In the genomic region with DNA sequence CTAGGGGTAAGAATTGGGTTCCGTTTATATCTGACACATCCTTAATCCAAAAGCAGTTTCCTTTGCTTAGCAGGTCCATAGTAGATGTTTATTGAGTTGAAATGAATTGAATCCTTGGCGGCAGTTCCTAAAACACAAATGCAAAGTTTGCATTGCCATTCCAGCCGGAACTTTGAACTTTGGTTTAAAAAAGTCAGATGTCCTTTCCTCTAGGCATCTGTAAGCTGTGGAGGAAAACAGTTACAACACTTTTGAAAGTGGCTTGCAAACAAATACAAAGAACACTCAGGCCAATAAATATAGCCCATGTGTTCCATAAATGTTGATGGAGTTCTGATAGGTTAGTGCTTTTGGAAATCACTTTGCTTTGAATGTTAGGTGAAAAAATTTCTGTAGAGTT, we compare ENCODE assay signal across 1 cellular context.
TF ChIP-seq lines count a peak whose summit lies in the region.

No MANE protein-coding gene starts in this region.

TF ChIP-seq in WTC11, 78 proteins besides CTCF, POLR2A, EP300 and RAD21 (continued from another document):
- TF ChIP-seq, protein P1, sequence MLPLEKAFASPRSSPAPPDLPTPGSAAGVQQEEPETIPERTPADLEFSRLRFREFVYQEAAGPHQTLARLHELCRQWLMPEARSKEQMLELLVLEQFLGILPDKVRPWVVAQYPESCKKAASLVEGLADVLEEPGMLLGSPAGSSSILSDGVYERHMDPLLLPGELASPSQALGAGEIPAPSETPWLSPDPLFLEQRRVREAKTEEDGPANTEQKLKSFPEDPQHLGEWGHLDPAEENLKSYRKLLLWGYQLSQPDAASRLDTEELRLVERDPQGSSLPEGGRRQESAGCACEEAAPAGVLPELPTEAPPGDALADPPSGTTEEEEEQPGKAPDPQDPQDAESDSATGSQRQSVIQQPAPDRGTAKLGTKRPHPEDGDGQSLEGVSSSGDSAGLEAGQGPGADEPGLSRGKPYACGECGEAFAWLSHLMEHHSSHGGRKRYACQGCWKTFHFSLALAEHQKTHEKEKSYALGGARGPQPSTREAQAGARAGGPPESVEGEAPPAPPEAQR (CRISPR knock-in tag; IDR thresholded peaks at IDR 0.05) = no peak
- TF ChIP-seq NR2C2 (CRISPR knock-in tag; IDR thresholded peaks at IDR 0.05) (no peak), EMX1 (CRISPR knock-in tag; IDR thresholded peaks at IDR 0.05) (no peak), ELF4 (CRISPR knock-in tag; IDR thresholded peaks at IDR 0.05; ENCODE audit: low read depth) (no peak), TP53 (CRISPR knock-in tag; IDR thresholded peaks at IDR 0.05) (no peak)
- TF ChIP-seq, protein P2, sequence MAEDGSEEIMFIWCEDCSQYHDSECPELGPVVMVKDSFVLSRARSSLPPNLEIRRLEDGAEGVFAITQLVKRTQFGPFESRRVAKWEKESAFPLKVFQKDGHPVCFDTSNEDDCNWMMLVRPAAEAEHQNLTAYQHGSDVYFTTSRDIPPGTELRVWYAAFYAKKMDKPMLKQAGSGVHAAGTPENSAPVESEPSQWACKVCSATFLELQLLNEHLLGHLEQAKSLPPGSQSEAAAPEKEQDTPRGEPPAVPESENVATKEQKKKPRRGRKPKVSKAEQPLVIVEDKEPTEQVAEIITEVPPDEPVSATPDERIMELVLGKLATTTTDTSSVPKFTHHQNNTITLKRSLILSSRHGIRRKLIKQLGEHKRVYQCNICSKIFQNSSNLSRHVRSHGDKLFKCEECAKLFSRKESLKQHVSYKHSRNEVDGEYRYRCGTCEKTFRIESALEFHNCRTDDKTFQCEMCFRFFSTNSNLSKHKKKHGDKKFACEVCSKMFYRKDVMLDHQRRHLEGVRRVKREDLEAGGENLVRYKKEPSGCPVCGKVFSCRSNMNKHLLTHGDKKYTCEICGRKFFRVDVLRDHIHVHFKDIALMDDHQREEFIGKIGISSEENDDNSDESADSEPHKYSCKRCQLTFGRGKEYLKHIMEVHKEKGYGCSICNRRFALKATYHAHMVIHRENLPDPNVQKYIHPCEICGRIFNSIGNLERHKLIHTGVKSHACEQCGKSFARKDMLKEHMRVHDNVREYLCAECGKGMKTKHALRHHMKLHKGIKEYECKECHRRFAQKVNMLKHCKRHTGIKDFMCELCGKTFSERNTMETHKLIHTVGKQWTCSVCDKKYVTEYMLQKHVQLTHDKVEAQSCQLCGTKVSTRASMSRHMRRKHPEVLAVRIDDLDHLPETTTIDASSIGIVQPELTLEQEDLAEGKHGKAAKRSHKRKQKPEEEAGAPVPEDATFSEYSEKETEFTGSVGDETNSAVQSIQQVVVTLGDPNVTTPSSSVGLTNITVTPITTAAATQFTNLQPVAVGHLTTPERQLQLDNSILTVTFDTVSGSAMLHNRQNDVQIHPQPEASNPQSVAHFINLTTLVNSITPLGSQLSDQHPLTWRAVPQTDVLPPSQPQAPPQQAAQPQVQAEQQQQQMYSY (CRISPR knock-in tag; IDR thresholded peaks at IDR 0.05) = no peak
- TF ChIP-seq, protein P3, sequence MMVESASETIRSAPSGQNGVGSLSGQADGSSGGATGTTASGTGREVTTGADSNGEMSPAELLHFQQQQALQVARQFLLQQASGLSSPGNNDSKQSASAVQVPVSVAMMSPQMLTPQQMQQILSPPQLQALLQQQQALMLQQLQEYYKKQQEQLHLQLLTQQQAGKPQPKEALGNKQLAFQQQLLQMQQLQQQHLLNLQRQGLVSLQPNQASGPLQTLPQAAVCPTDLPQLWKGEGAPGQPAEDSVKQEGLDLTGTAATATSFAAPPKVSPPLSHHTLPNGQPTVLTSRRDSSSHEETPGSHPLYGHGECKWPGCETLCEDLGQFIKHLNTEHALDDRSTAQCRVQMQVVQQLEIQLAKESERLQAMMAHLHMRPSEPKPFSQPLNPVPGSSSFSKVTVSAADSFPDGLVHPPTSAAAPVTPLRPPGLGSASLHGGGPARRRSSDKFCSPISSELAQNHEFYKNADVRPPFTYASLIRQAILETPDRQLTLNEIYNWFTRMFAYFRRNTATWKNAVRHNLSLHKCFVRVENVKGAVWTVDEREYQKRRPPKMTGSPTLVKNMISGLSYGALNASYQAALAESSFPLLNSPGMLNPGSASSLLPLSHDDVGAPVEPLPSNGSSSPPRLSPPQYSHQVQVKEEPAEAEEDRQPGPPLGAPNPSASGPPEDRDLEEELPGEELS (CRISPR knock-in tag; IDR thresholded peaks at IDR 0.05) = no peak
- TF ChIP-seq, protein P4, sequence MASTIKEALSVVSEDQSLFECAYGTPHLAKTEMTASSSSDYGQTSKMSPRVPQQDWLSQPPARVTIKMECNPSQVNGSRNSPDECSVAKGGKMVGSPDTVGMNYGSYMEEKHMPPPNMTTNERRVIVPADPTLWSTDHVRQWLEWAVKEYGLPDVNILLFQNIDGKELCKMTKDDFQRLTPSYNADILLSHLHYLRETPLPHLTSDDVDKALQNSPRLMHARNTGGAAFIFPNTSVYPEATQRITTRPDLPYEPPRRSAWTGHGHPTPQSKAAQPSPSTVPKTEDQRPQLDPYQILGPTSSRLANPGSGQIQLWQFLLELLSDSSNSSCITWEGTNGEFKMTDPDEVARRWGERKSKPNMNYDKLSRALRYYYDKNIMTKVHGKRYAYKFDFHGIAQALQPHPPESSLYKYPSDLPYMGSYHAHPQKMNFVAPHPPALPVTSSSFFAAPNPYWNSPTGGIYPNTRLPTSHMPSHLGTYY (CRISPR knock-in tag; IDR thresholded peaks at IDR 0.05) = no peak
